8 cellular contexts compared by ENCODE assay signal in the genomic region with DNA sequence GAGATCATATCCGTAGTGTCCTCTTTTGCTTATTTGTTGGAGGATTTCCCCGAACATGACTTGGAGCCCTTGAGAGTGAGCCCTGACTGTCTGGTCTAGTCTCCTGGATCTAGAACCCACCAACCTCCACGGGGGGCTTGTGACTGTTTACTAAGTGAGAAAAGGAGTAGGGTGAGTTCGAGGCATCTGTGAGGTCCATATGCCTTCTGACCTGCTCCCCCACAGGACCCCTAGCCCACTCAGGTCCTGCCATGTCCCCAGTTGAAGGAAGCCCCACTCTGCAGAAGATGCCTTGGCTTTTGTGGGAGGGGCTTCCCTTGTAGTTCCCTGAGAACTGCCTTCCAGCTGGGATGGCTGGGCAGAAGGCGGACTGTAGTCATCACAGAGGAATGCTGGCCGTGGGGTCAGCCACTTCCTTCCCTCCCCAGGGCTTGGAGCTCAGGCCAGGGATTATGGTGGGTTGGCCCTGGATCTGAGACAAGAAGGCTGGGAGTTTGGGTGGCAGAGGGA. TPM values are rescaled to one million over a fixed set of nuclear protein-coding genes. Genes with fewer than 3 reads are reported as not detected.
DNase-seq lines count a peak whose midpoint lies in the region; ATAC-seq and TF ChIP-seq lines count a peak whose summit lies in the region.

No MANE protein-coding gene starts in this region.

- TF ChIP-seq CTCF in left ventricle myocardium inferior (IDR thresholded peaks at IDR 0.05; ENCODE audit: borderline replicate concordance): no peak

- H3K27me3 Mint-ChIP-seq in activated naive CD8-positive, alpha-beta T cell treated with anti-CD3 and anti-CD28 coated beads, Interleukin-2, amount 50 U/mL, for 24 hours: no peaks in the 10 kb centered on the region

- intact Hi-C loops in left ventricle myocardium inferior (cut with micrococcal nuclease): no loop called here

- peak overlapping the region; percentile 94 for H3K27ac Mint-ChIP-seq in activated naive CD8-positive, alpha-beta T cell treated with anti-CD3 and anti-CD28 coated beads, Interleukin-2, amount 50 U/mL, for 24 hours

- H3K4me1 Mint-ChIP-seq in activated naive CD8-positive, alpha-beta T cell treated with anti-CD3 and anti-CD28 coated beads, Interleukin-2, amount 50 U/mL, for 24 hours: peaks cover 58% of the 10 kb centered on the region

- H3K36me3 Mint-ChIP-seq in activated naive CD8-positive, alpha-beta T cell treated with anti-CD3 and anti-CD28 coated beads, Interleukin-2, amount 50 U/mL, for 24 hours (ENCODE audit: low read depth): no peaks in the 10 kb centered on the region

- peak overlapping the region; percentile 76 for H3K4me3 Mint-ChIP-seq in activated naive CD8-positive, alpha-beta T cell treated with anti-CD3 and anti-CD28 coated beads, Interleukin-2, amount 50 U/mL, for 24 hours

- peak overlapping the region; percentile 77 for H3K4me3 ChIP-seq in left ventricle myocardium inferior

- no peaks in the 10 kb centered on the region for H3K36me3 ChIP-seq in left ventricle myocardium inferior

- peak; percentile 93 for DNase-seq in AG08396 (ENCODE audit: low spot score)
- peak; percentile 76 for DNase-seq in HPDE6-E6E7 (ENCODE audit: extremely low spot score)
- DNase-seq in activated naive CD8-positive, alpha-beta T cell treated with anti-CD3 and anti-CD28 coated beads, Interleukin-2, amount 50 U/mL, for 24 hours: peak; percentile 8
- DNase-seq in left ventricle myocardium inferior: peak; percentile 71
- DNase-seq in pulmonary artery endothelial cell (ENCODE audit: low read depth, low spot score): peak; percentile 89
- no peak for DNase-seq in NCI-H2171 treated with DMSO at 0.1 percent for 48 hours (lab: John Stamatoyannopoulos, UW)
- DNase-seq in Kasumi-1 (lab: John Stamatoyannopoulos, UW): no peak

- H3K27me3 ChIP-seq in left ventricle myocardium inferior (ENCODE audit: low read depth): no peaks in the 10 kb centered on the region

- H3K9me3 ChIP-seq in left ventricle myocardium inferior (replicated peaks): no peaks in the 10 kb centered on the region

- H3K27ac ChIP-seq in left ventricle myocardium inferior (replicated peaks): peak overlapping the region; percentile 99

- no peaks in the 10 kb centered on the region for H3K9me3 Mint-ChIP-seq in activated naive CD8-positive, alpha-beta T cell treated with anti-CD3 and anti-CD28 coated beads, Interleukin-2, amount 50 U/mL, for 24 hours

- no peak for ATAC-seq in activated naive CD8-positive, alpha-beta T cell treated with anti-CD3 and anti-CD28 coated beads, Interleukin-2, amount 50 U/mL, for 24 hours
- ATAC-seq in HG03457 (IDR thresholded peaks at IDR 0.05; ENCODE audit: unreplicated experiment): no peak

- peaks cover 68% of the 10 kb centered on the region for H3K4me1 ChIP-seq in left ventricle myocardium inferior

RNA-seq across cellular contexts. Expression of a gene that starts 7.0 kb away (rescaled TPM):
- total RNA-seq in left ventricle myocardium inferior (10.9 TPM), pulmonary artery endothelial cell (10.1 and 16.4 TPM in 2 replicates)

RNA-seq across cellular contexts. Expression of a gene that starts 45.8 kb away (rescaled TPM):
- total RNA-seq in left ventricle myocardium inferior: not detected
- not detected in 2 replicates for total RNA-seq in pulmonary artery endothelial cell

RNA-seq across cellular contexts. Expression of a gene that starts 59.2 kb away (rescaled TPM):
- total RNA-seq in left ventricle myocardium inferior (33.4 TPM), pulmonary artery endothelial cell (13.1 and 22.9 TPM in 2 replicates)

Comparison
In these comparisons a context has a peak if more than half of its experiments do, and no peak if none do; other contexts are left out.
1. DNase-seq: peak in AG08396 (single experiment), HPDE6-E6E7 (single experiment), activated naive CD8-positive, alpha-beta T cell treated with anti-CD3 and anti-CD28 coated beads, Interleukin-2, amount 50 U/mL, for 24 hours (single experiment), left ventricle myocardium inferior (single experiment) and pulmonary artery endothelial cell (single experiment); none in NCI-H2171 treated with DMSO at 0.1 percent for 48 hours (single experiment) and Kasumi-1 (0 of 2).